ENCODE assay signal across 11 cellular contexts in the genomic region with DNA sequence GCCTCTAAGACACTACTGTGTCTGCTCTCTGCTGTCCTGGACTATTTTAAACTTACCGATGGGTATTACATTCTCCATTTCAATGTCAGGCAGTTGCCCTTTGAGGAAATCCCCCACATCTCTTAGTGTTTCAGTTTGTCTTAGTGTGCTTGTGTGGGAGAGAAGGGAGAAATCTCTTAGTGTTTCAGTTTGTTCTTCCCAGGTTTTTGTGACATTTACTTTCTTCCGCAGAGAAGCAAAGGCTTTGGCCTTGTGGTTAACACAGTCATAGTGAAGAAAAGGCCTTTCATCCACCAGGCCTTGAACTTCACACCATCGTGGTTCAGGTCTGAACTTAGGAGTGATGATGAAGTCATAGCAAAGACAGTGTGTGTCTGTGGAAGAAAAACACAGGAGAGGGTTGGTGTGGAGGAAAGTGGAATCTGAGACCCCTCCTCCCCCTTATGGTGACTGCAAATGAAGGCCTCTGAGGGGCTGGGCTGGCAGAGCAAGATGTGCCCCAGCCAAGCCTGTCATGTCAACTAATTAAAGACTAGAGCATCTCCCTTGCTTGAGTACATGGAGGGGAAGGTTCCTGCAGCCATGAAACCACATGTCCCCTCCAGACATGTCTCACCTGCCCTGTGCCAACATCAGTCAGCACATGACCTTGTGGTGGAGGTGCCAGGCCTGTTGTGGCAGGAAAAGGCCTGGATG.
DNase-seq lines count a peak whose midpoint lies in the region; ATAC-seq and TF ChIP-seq lines count a peak whose summit lies in the region.
"Had no signal": no experiment of that assay in that cellular context is flagged by ENCODE, and none has a peak within 500 bp of the region (broad histone marks: within the 10 kb centered on the region; RNA-seq: fewer than 3 reads in every experiment).

No MANE protein-coding gene starts in this region.

- no peak overlapping the region for H3K4me3 ChIP-seq in foreskin fibroblast (ENCODE audit: low read depth in 1 of 2, low read length in 2 of 2)
- H3K4me3 ChIP-seq: upper lobe of left lung had no signal

- POLR2A ChIA-PET in HEK293T (lab: Yijun Ruan, JAX): no interaction called here

- ATAC-seq in GM21515 (IDR thresholded peaks at IDR 0.05; ENCODE audit: unreplicated experiment) (peak; percentile 31), HG03520 (IDR thresholded peaks at IDR 0.05; ENCODE audit: unreplicated experiment) (peak; percentile 43)

- DNase-seq in NK-92 treated with Interleukin-12 subunit alpha and Interleukin-12 subunit beta, amount 100 ng/mL, for 24 hours (lab: John Stamatoyannopoulos, UW): peak; percentile 25
- DNase-seq in NK-92 (lab: John Stamatoyannopoulos, UW; ENCODE audit: unreplicated experiment) (no peak), left kidney (ENCODE audit: low read depth, low spot score) (peak; percentile 59), foreskin fibroblast (no peak), HEK293T (ENCODE audit: extremely low spot score) (no peak), HPDE6-E6E7 (ENCODE audit: extremely low spot score) (no peak)
- DNase-seq: IMR-90; stimulated activated CD4-positive, alpha-beta T cell treated with anti-CD3 and anti-CD28 coated beads, Interleukin-2, amount 100 ng/mL, for 48 hours; upper lobe of left lung had no signal

- CTCF ChIA-PET in HEK293T (lab: Yijun Ruan, JAX): no interaction called here

- no peak for TF ChIP-seq CTCF in foreskin fibroblast (IDR thresholded peaks at IDR 0.05; ENCODE audit: low read depth, low read length)

TF ChIP-seq in HEK293T, 16 proteins besides CTCF, POLR2A, EP300 and RAD21:
- no peak for TF ChIP-seq SUZ12 (IDR thresholded peaks at IDR 0.05)
- TF ChIP-seq CTBP1 (IDR thresholded peaks at IDR 0.05; ENCODE audit: borderline replicate concordance): no peak
- TF ChIP-seq HDGF (IDR thresholded peaks at IDR 0.05; ENCODE audit: borderline replicate concordance): no peak
- TF ChIP-seq, protein P1, sequence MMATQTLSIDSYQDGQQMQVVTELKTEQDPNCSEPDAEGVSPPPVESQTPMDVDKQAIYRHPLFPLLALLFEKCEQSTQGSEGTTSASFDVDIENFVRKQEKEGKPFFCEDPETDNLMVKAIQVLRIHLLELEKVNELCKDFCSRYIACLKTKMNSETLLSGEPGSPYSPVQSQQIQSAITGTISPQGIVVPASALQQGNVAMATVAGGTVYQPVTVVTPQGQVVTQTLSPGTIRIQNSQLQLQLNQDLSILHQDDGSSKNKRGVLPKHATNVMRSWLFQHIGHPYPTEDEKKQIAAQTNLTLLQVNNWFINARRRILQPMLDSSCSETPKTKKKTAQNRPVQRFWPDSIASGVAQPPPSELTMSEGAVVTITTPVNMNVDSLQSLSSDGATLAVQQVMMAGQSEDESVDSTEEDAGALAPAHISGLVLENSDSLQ (IDR thresholded peaks at IDR 0.05): no peak
- no peak for TF ChIP-seq FOXK2 (IDR thresholded peaks at IDR 0.05)
- no peak for TF ChIP-seq SP1 (IDR thresholded peaks at IDR 0.05)
- no peak for TF ChIP-seq LEF1 (IDR thresholded peaks at IDR 0.05; ENCODE audit: borderline replicate concordance)
- no peak for TF ChIP-seq TARDBP (IDR thresholded peaks at IDR 0.05)
- TF ChIP-seq ELF4 (IDR thresholded peaks at IDR 0.05): no peak

Comparison
In these comparisons a context has a peak if more than half of its experiments do, and no peak if none do; other contexts are left out.
1. DNase-seq: peak in NK-92 treated with Interleukin-12 subunit alpha and Interleukin-12 subunit beta, amount 100 ng/mL, for 24 hours (single experiment) and left kidney (single experiment); none in NK-92 (single experiment), foreskin fibroblast (0 of 2), HEK293T (single experiment) and HPDE6-E6E7 (single experiment).